ENCODE assay signal across 10 cellular contexts in the genomic region with DNA sequence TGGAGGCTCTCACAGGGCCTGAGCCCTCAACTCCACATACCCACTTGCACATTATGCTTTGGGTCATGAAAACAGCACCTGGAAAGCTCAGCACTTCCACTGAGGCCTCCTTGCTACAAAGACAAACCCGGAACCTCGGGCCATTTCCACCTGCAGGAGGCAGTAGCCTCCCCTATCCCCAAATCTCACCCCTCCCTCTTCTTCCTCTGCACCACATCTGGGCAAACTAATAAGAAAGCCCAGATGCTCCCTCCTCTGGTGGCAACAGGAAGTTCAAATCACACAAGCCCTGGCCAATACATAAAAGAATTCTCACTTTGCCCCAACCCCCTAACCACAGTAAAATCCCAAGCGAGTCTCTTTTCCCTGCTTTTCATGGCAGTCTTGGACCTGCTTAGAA.
DNase-seq lines count a peak whose midpoint lies in the region; ATAC-seq and TF ChIP-seq lines count a peak whose summit lies in the region.
"Had no signal": no experiment of that assay in that cellular context is flagged by ENCODE, and none has a peak within 500 bp of the region (broad histone marks: within the 10 kb centered on the region; RNA-seq: fewer than 3 reads in every experiment).

No MANE protein-coding gene starts in this region.

- in situ Hi-C loops in G401 (cut with HindIII; ENCODE audit: low sequenced_read_pairs) = no loop called here

- no peak overlapping the region for H3K4me3 ChIP-seq in Loucy (ENCODE audit: low read length, poor library complexity, severe bottlenecking)
- H3K4me3 ChIP-seq: SJSA1 had no signal

- peaks cover 28% of the 10 kb centered on the region for H3K27me3 ChIP-seq in Loucy (ENCODE audit: insufficient read depth, low read length, poor library complexity, severe bottlenecking)
- H3K27me3 ChIP-seq: SJSA1 had no signal

- peak; percentile 81 for ATAC-seq in GM21576 (IDR thresholded peaks at IDR 0.05; ENCODE audit: unreplicated experiment)

- H2AFZ ChIP-seq in Loucy (ENCODE audit: low read length) = no peak overlapping the region

- no peaks in the 10 kb centered on the region for H3F3A ChIP-seq in Loucy (ENCODE audit: low read depth)

- H4K20me1 ChIP-seq in Loucy (ENCODE audit: insufficient read depth, low read length, poor library complexity, severe bottlenecking) = no peaks in the 10 kb centered on the region

- H3K9ac ChIP-seq in Loucy (ENCODE audit: low read depth, low read length, poor library complexity, severe bottlenecking) = no peak overlapping the region

- H3K4me1 ChIP-seq in Loucy (ENCODE audit: insufficient read depth, low read length, poor library complexity, severe bottlenecking) = no peaks in the 10 kb centered on the region
- H3K4me1 ChIP-seq: SJSA1 had no signal

- no peak for TF ChIP-seq POLR2A in erythroblast (IDR thresholded peaks at IDR 0.05; ENCODE audit: low read length)

- H3K36me3 ChIP-seq in Loucy (ENCODE audit: insufficient read depth, low read length) = no peaks in the 10 kb centered on the region
- H3K36me3 ChIP-seq: SJSA1 had no signal

- no peaks in the 10 kb centered on the region for H3K79me2 ChIP-seq in Loucy (ENCODE audit: insufficient read depth, low read length)

- DNase-seq in EH (ENCODE audit: low read depth) = peak; percentile 30
- DNase-seq in erythroblast (lab: John Stamatoyannopoulos, UW) = peak; percentile 35 to 40
- no peak for DNase-seq in DMS153 treated with DMSO at 0.1 percent for 48 hours (lab: John Stamatoyannopoulos, UW; ENCODE audit: unreplicated experiment)
- DNase-seq in G401 (ENCODE audit: low spot score) = no peak
- no peak for DNase-seq in NCI-H524 treated with DMSO at 0.1 percent for 48 hours (lab: John Stamatoyannopoulos, UW)
- no peak for DNase-seq in COLO668 (lab: John Stamatoyannopoulos, UW; ENCODE audit: unreplicated experiment)
- DNase-seq: naive B cell had no signal

- no peaks in the 10 kb centered on the region for H3K9me3 ChIP-seq in Loucy (ENCODE audit: insufficient read depth, low read depth, low read length)
- H3K9me3 ChIP-seq: SJSA1 had no signal

- peak; percentile 92 for TF ChIP-seq CTCF in Loucy (conservative IDR thresholded peaks at IDR 0.05; ENCODE audit: low read length)

- no peaks in the 10 kb centered on the region for H3K9me2 ChIP-seq in Loucy (replicated peaks; ENCODE audit: low read depth, low read length)

- no peak overlapping the region for H3K4me2 ChIP-seq in Loucy (ENCODE audit: low read depth, low read length, poor library complexity, severe bottlenecking)

Comparison
In these comparisons a context has a peak if more than half of its experiments do, and no peak if none do; other contexts are left out.
1. DNase-seq: peak in EH (single experiment) and erythroblast (2 of 2); none in DMS153 treated with DMSO at 0.1 percent for 48 hours (single experiment), G401 (single experiment), NCI-H524 treated with DMSO at 0.1 percent for 48 hours (single experiment) and COLO668 (single experiment).